ENCODE assay signal across 1 cellular context in genomic region chrX:47194388-47194787, GRCh38.
TF ChIP-seq lines count a peak whose summit lies in the region.

No MANE protein-coding gene starts in this region.

TF ChIP-seq in IMR-90, 13 proteins besides CTCF, POLR2A, EP300 and RAD21 (continued from another document):
- no peak for TF ChIP-seq ELK1 (IDR thresholded peaks at IDR 0.05; ENCODE audit: borderline replicate concordance, low read depth, low read length)
- no peak for TF ChIP-seq CEBPB (IDR thresholded peaks at IDR 0.05; ENCODE audit: low read depth, low read length)
- no peak for TF ChIP-seq NFE2L2 (IDR thresholded peaks at IDR 0.05; ENCODE audit: low read depth, low read length)
- no peak for TF ChIP-seq MAZ (IDR thresholded peaks at IDR 0.05; ENCODE audit: borderline replicate concordance, low read depth, low read length)
- no peak for TF ChIP-seq CHD1 (IDR thresholded peaks at IDR 0.05; ENCODE audit: low read depth, low read length)
- TF ChIP-seq RCOR1 (IDR thresholded peaks at IDR 0.05; ENCODE audit: insufficient replicate concordance, low read length) = no peak
- no peak for TF ChIP-seq RFX5 (IDR thresholded peaks at IDR 0.05; ENCODE audit: low read depth, low read length)
- no peak for TF ChIP-seq FOS (IDR thresholded peaks at IDR 0.05; ENCODE audit: low read depth, low read length)
- no peak for TF ChIP-seq MAFK (IDR thresholded peaks at IDR 0.05; ENCODE audit: low read depth, low read length)
